In genomic region chr2:147499785-147500184, GRCh38 we compare ENCODE assay signal across 11 cellular contexts.
A peak's percentile ranks its signal among the peaks of the same experiment; 100 is the strongest.
DNase-seq lines count a peak whose midpoint lies in the region; ATAC-seq and TF ChIP-seq lines count a peak whose summit lies in the region.
"Had no signal": no experiment of that assay in that cellular context is flagged by ENCODE, and none has a peak within 500 bp of the region (broad histone marks: within the 10 kb centered on the region; RNA-seq: fewer than 3 reads in every experiment).

No MANE protein-coding gene starts in this region.

- peaks cover 22% of the 10 kb centered on the region for H3K36me3 Mint-ChIP-seq in activated CD4-positive, alpha-beta T cell treated with anti-CD3 and anti-CD28 coated beads, Interleukin-2, amount 10 ng/mL, durations not matched to agents 7 days and 5 days (ENCODE audit: low read depth)
- H3K36me3 Mint-ChIP-seq in T-helper 17 cell (ENCODE audit: low read depth), result no peaks in the 10 kb centered on the region

- H3K9me3 ChIP-seq in T-helper 17 cell (ENCODE audit: control insufficient read depth, low read length, poor library complexity, severe bottlenecking) (no peaks in the 10 kb centered on the region), transverse colon (no peaks in the 10 kb centered on the region), SJCRH30 (replicated peaks) (no peaks in the 10 kb centered on the region)

- ATAC-seq in HG02642 (IDR thresholded peaks at IDR 0.05; ENCODE audit: poor library complexity, unreplicated experiment) (peak; percentile 61), T-helper 17 cell (no peak), GM18519 (IDR thresholded peaks at IDR 0.05; ENCODE audit: low FRiP score, unreplicated experiment) (no peak)

- peak overlapping the region; percentile 51 for H3K4me3 Mint-ChIP-seq in activated CD4-positive, alpha-beta T cell treated with anti-CD3 and anti-CD28 coated beads, Interleukin-2, amount 10 ng/mL, durations not matched to agents 7 days and 5 days
- H3K4me3 Mint-ChIP-seq in T-helper 17 cell, result peak overlapping the region; percentile 67

- H3K4me1 ChIP-seq in transverse colon, result no peaks in the 10 kb centered on the region
- H3K4me1 ChIP-seq in SJCRH30, result no peaks in the 10 kb centered on the region

- no peaks in the 10 kb centered on the region for H3K27me3 ChIP-seq in transverse colon
- H3K27me3 ChIP-seq in SJCRH30, result no peaks in the 10 kb centered on the region

- POLR2A ChIA-PET in activated CD4-positive, alpha-beta T cell treated with anti-CD3 and anti-CD28 coated beads, Interleukin-2, amount 10 ng/mL, durations not matched to agents 7 days and 5 days (lab: Charles Lee), result no interaction called here

- no peak for DNase-seq in activated CD4-positive, alpha-beta T cell treated with anti-CD3 and anti-CD28 coated beads, Interleukin-2, amount 10 ng/mL, durations not matched to agents 7 days and 5 days
- DNase-seq in activated CD4-positive, alpha-beta T cell treated with anti-CD3 and anti-CD28 coated beads for 4 hours, result no peak
- DNase-seq in T-helper 17 cell, result no peak
- peak; percentile 96 for DNase-seq in renal cortical epithelial cell (ENCODE audit: low read depth)
- DNase-seq in transverse colon, result no peak
- no peak for DNase-seq in SJCRH30
- DNase-seq: NCI-H1694 treated with DMSO at 0.1 percent for 48 hours, PC-9, WERI-Rb-1 had no signal

- H3K4me1 Mint-ChIP-seq in activated CD4-positive, alpha-beta T cell treated with anti-CD3 and anti-CD28 coated beads, Interleukin-2, amount 10 ng/mL, durations not matched to agents 7 days and 5 days, result peaks cover 66% of the 10 kb centered on the region
- H3K4me1 Mint-ChIP-seq in T-helper 17 cell, result peaks cover 47% of the 10 kb centered on the region

- no peak overlapping the region for H3K4me3 ChIP-seq in transverse colon
- H3K4me3 ChIP-seq in SJCRH30, result no peak overlapping the region
- H3K4me3 ChIP-seq: PC-9 had no signal

- in situ Hi-C loops in transverse colon (cut with MboI; ENCODE audit: low pct_ligation_motif_present in 1 of 4, low pct_unique_long_range_greater_than_20kb in 1 of 4, low sequenced_read_pairs in 3 of 4), result no loop called here

- no peak for TF ChIP-seq POLR2A in transverse colon (IDR thresholded peaks at IDR 0.05)

- TF ChIP-seq CTCF in transverse colon (IDR thresholded peaks at IDR 0.05), result no peak

- peaks cover 9% of the 10 kb centered on the region for H3K9me3 Mint-ChIP-seq in activated CD4-positive, alpha-beta T cell treated with anti-CD3 and anti-CD28 coated beads, Interleukin-2, amount 10 ng/mL, durations not matched to agents 7 days and 5 days

- H3K27ac Mint-ChIP-seq in activated CD4-positive, alpha-beta T cell treated with anti-CD3 and anti-CD28 coated beads, Interleukin-2, amount 10 ng/mL, durations not matched to agents 7 days and 5 days, result peak overlapping the region; percentile 91
- H3K27ac Mint-ChIP-seq in T-helper 17 cell, result peak overlapping the region; percentile 73

- 60 to 80% methylated on average over 2 of the region's 2 CpGs for WGBS in transverse colon (ENCODE audit: low coverage in 1 of 2), 2 donors

- CTCF ChIA-PET in activated CD4-positive, alpha-beta T cell treated with anti-CD3 and anti-CD28 coated beads, Interleukin-2, amount 10 ng/mL, durations not matched to agents 7 days and 5 days (lab: Charles Lee), result no interaction called here

- TF ChIP-seq EP300 in transverse colon (IDR thresholded peaks at IDR 0.05; ENCODE audit: low read depth), result no peak

- H3K36me3 ChIP-seq in transverse colon (no peaks in the 10 kb centered on the region), SJCRH30 (no peaks in the 10 kb centered on the region)
- H3K36me3 ChIP-seq: WERI-Rb-1 had no signal

- no peaks in the 10 kb centered on the region for H3K27me3 Mint-ChIP-seq in activated CD4-positive, alpha-beta T cell treated with anti-CD3 and anti-CD28 coated beads, Interleukin-2, amount 10 ng/mL, durations not matched to agents 7 days and 5 days
- no peaks in the 10 kb centered on the region for H3K27me3 Mint-ChIP-seq in T-helper 17 cell

- intact Hi-C loops in transverse colon (cut with DNase I; ENCODE audit: low total_unique reads), result no loop called here

- H3K27ac ChIP-seq in transverse colon, result no peak overlapping the region
- no peak overlapping the region for H3K27ac ChIP-seq in SJCRH30
- H3K27ac ChIP-seq: PC-9, WERI-Rb-1 had no signal
